ENCODE assay signal across 8 cellular contexts in the genomic region with DNA sequence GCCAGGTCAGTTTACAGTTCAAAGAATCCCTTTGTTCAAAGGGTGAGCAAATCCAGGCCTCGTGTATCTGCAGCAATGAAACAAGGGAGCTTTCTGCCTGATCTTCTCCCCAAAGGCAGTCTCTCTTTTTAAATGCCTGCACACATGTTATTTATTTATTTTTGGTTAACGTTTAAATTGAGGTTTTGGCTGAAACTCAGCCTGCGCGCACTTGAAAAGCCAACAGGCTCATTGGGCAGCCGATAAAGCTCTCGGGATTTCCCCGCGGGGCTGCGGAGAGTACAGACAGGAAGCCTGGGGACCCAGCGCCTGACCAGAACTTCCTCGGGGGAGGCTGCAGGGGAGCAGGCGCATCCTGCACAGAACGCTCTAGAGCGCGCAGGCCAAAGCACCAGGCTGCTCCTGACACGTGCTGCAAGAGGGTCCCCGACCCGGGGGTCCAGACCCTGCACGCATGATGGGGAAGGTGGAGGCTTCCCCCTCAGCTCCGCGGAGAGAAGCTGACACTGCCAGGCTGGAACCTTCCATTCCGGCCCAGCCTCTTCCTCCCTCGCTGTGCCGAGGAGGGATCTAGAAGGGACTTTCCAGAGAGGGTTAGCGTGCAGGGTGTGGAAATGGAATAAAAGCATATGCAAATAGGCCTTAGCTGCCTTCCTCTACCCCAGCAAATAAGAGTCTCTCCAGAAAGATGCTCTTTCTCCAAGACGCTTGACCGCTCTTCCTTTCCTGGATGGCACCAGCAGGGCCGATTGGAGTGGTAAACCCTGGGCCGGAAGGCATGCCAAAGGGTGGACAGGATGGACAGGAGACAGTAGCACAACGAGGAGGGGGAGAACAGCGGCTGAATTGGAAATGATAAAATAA. TPM values are rescaled to one million over a fixed set of nuclear protein-coding genes. Genes with fewer than 3 reads are reported as not detected.
DNase-seq lines count a peak whose midpoint lies in the region; TF ChIP-seq lines count a peak whose summit lies in the region.

No MANE protein-coding gene starts in this region.

- peaks cover 83% of the 10 kb centered on the region for H3K4me1 Mint-ChIP-seq in activated T-cell treated with anti-CD3 and anti-CD28 coated beads, Interleukin-2, amount 50 U/mL, for 24 hours (ENCODE audit: low read depth)

- no peaks in the 10 kb centered on the region for H3K36me3 ChIP-seq in fibroblast of lung (ENCODE audit: control insufficient read depth, insufficient read depth, low read length)
- no peaks in the 10 kb centered on the region for H3K36me3 ChIP-seq in ovary
- H3K36me3 ChIP-seq in thymus (ENCODE audit: control insufficient read depth, insufficient read depth), result no peaks in the 10 kb centered on the region

- no peaks in the 10 kb centered on the region for H3K27me3 Mint-ChIP-seq in activated T-cell treated with anti-CD3 and anti-CD28 coated beads, Interleukin-2, amount 50 U/mL, for 24 hours

- no peak for TF ChIP-seq EP300 in ovary (IDR thresholded peaks at IDR 0.05)

- H3K4me3 Mint-ChIP-seq in activated T-cell treated with anti-CD3 and anti-CD28 coated beads, Interleukin-2, amount 50 U/mL, for 24 hours, result peak overlapping the region; percentile 93

- H3K27me3 ChIP-seq in fibroblast of lung (ENCODE audit: control insufficient read depth, insufficient read depth, low read length), result no peaks in the 10 kb centered on the region
- no peaks in the 10 kb centered on the region for H3K27me3 ChIP-seq in ovary
- H3K27me3 ChIP-seq in thymus (ENCODE audit: control insufficient read depth, insufficient read depth), result no peaks in the 10 kb centered on the region

- 47 to 51% (median 51%) methylated on average over 31 of the region's 31 CpGs for WGBS in ovary, 3 donors
- WGBS in thymus, result 6% methylated on average over 31 of the region's 31 CpGs

- H2AFZ ChIP-seq in fibroblast of lung (ENCODE audit: low read length), result peak overlapping the region; percentile 15

- no peaks in the 10 kb centered on the region for H3K79me2 ChIP-seq in fibroblast of lung (ENCODE audit: control insufficient read depth, insufficient read depth, low read length)

- no peak for TF ChIP-seq CTCF in GM10266 (IDR thresholded peaks at IDR 0.05; ENCODE audit: control insufficient read depth, insufficient read depth, low read depth, missing control alignments)
- no peak for TF ChIP-seq CTCF in HFF-Myc (IDR thresholded peaks at IDR 0.05; ENCODE audit: low read depth, low read length, missing control alignments)
- TF ChIP-seq CTCF in fibroblast of lung (conservative IDR thresholded peaks at IDR 0.05 in 1 of 2, IDR thresholded peaks at IDR 0.05 in 1 of 2; ENCODE audit: low read depth in 1 of 2, low read length in 2 of 2), result no peak
- no peak for TF ChIP-seq CTCF in ovary (IDR thresholded peaks at IDR 0.05)

- H3K9ac ChIP-seq in fibroblast of lung (ENCODE audit: insufficient read depth, low read length), result no peak overlapping the region

- no peak for TF ChIP-seq POLR2A in ovary (IDR thresholded peaks at IDR 0.05)

- H3K36me3 Mint-ChIP-seq in activated T-cell treated with anti-CD3 and anti-CD28 coated beads, Interleukin-2, amount 50 U/mL, for 24 hours (ENCODE audit: low read depth), result peaks cover 42% of the 10 kb centered on the region

- DNase-seq in GM10266 (ENCODE audit: extremely low spot score) (peak; percentile 77), HFF-Myc (ENCODE audit: extremely low read depth, low read depth) (peak; percentile 84), NOMO-1 treated with dmso at 0.1 percent for 144 hours (lab: John Stamatoyannopoulos, UW; ENCODE audit: unreplicated experiment) (peak; percentile 46), fibroblast of lung (ENCODE audit: low read depth in 2 of 2) (peak; percentile 72 to 79), ovary (peak in 4 of 5 donors; percentile 9 to 37 (median 24)), NCI-H226 (no peak)
- DNase-seq in activated T-cell treated with anti-CD3 and anti-CD28 coated beads, Interleukin-2, amount 50 U/mL, for 24 hours, result peak; percentile 87

- H3K4me1 ChIP-seq in fibroblast of lung (ENCODE audit: control insufficient read depth, extremely low read depth, insufficient read depth, low read length), result peaks cover 3% of the 10 kb centered on the region
- H3K4me1 ChIP-seq in ovary (ENCODE audit: insufficient read depth), result peaks cover 6% of the 10 kb centered on the region
- H3K4me1 ChIP-seq in thymus (ENCODE audit: control insufficient read depth, insufficient read depth, low read length), result peaks cover 6% of the 10 kb centered on the region

- H3K9me3 ChIP-seq in fibroblast of lung (ENCODE audit: control insufficient read depth, insufficient read depth, low read depth, low read length) (no peaks in the 10 kb centered on the region), ovary (no peaks in the 10 kb centered on the region), thymus (ENCODE audit: control insufficient read depth) (no peaks in the 10 kb centered on the region)

- H3K4me3 ChIP-seq in HFF-Myc (replicated peaks; ENCODE audit: low read depth, low read length) (peak overlapping the region; percentile 45), fibroblast of lung (replicated peaks in 1 of 4; ENCODE audit: control extremely low read depth in 1 of 4, insufficient read depth in 1 of 4, low read depth in 3 of 4, low read length in 4 of 4) (peak overlapping the region in 1 of 4 experiments; percentile 36), ovary (peak overlapping the region; percentile 22), thymus (ENCODE audit: low read length) (peak overlapping the region; percentile 43)

- peak overlapping the region; percentile 0 for H3K4me2 ChIP-seq in fibroblast of lung (ENCODE audit: extremely low read depth, insufficient read depth, low read length)

- peak overlapping the region; percentile 98 for H3K27ac Mint-ChIP-seq in activated T-cell treated with anti-CD3 and anti-CD28 coated beads, Interleukin-2, amount 50 U/mL, for 24 hours

- H3K9me3 Mint-ChIP-seq in activated T-cell treated with anti-CD3 and anti-CD28 coated beads, Interleukin-2, amount 50 U/mL, for 24 hours, result no peaks in the 10 kb centered on the region

- intact Hi-C loops in ovary (cut with DNase I), result no loop called here

- H3K27ac ChIP-seq in fibroblast of lung (ENCODE audit: insufficient read depth, low read length) (no peak overlapping the region), ovary (no peak overlapping the region), thymus (ENCODE audit: low read depth) (no peak overlapping the region)

- H4K20me1 ChIP-seq in fibroblast of lung (ENCODE audit: control insufficient read depth, extremely low read depth, insufficient read depth, low read length), result no peaks in the 10 kb centered on the region

RNA-seq across cellular contexts. Expression of a gene that starts 46.1 kb away (rescaled TPM):
- 17.5 and 77.5 TPM in 2 replicates for total RNA-seq in fibroblast of lung
- polyA plus RNA-seq in fibroblast of lung, result 108 and 363 TPM in 2 replicates
- 41.7 and 143 TPM in 2 replicates for polyA plus RNA-seq in fibroblast of lung (2012)
- 12.6 and 40.9 TPM in 2 replicates for polyA minus RNA-seq in fibroblast of lung (ENCODE audit: low replicate concordance)
- total RNA-seq in ovary, result 10 to 100 TPM in 1 of 7 donors, 1 to 10 TPM in 3, under 1 TPM in 2, not detected in 1; 0.77 to 12.9 (median 2.7) TPM
- 10 to 100 TPM in 1 of 2 donors, 1 to 10 TPM in 1; 4.0 to 10.2 TPM for polyA plus RNA-seq in ovary
- 72.9 TPM for polyA plus RNA-seq in thymus

RNA-seq across cellular contexts. Expression of a gene that starts 48.9 kb away (rescaled TPM):
- total RNA-seq in fibroblast of lung, result 74.5 and 79.4 TPM in 2 replicates
- 35.6 and 47.1 TPM in 2 replicates for polyA plus RNA-seq in fibroblast of lung
- polyA plus RNA-seq in fibroblast of lung (2012), result 43.0 and 51.9 TPM in 2 replicates
- 2.3 and 16.7 TPM in 2 replicates for polyA minus RNA-seq in fibroblast of lung (ENCODE audit: low replicate concordance)
- 10 to 100 TPM; 25.8 to 53.7 (median 32.8) TPM for total RNA-seq in ovary
- polyA plus RNA-seq in ovary, result 10 to 100 TPM; 26.9 to 30.9 TPM
- polyA plus RNA-seq in thymus, result 45.3 TPM
